1 cellular context compared by ENCODE assay signal in the genomic region with DNA sequence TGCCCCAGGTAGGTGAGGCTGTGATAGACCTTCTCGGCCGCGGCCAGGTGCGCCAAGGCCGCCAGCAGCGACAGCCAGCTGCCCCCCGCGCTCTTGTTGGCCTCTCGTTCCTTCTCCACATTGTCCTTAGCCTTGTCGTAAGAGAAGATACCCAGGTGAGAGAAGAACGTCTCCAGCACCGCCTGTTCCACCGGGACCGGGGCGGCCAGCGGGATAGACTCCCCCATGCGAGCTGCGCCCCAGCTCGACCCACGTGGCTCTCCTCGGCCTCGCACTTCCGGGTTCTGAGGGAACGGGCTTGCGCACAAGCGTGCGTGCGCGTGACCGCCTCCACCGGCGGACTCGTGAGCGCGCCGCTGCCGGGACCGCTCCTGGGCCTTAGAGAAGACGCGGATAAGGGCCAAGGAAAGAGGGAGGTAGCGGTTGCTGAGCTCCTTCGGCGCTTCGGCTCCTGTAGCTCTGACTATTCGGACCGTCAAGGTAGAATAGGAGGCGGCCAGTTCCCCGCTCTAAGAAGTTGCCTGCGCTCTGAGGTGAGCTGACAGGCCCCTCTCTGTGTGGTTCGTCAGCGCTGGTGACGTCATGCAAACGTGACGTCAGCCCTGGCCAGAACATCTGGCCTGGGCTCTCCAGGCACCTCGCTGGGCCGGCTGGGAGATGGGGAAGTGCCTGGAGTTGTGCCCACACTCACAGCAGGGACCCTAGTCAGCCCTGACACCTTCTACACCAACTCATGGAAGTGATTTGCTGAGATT.
TF ChIP-seq lines count a peak whose summit lies in the region.

KICS2 (minus strand) TSS at position 286 of the 755 bp plus-strand sequence; CDS start at position 227, 59 bp downstream.

TF ChIP-seq in HepG2, 621 proteins besides CTCF, POLR2A, EP300 and RAD21 (continued from another document and continues in another):
- TF ChIP-seq, protein P1, sequence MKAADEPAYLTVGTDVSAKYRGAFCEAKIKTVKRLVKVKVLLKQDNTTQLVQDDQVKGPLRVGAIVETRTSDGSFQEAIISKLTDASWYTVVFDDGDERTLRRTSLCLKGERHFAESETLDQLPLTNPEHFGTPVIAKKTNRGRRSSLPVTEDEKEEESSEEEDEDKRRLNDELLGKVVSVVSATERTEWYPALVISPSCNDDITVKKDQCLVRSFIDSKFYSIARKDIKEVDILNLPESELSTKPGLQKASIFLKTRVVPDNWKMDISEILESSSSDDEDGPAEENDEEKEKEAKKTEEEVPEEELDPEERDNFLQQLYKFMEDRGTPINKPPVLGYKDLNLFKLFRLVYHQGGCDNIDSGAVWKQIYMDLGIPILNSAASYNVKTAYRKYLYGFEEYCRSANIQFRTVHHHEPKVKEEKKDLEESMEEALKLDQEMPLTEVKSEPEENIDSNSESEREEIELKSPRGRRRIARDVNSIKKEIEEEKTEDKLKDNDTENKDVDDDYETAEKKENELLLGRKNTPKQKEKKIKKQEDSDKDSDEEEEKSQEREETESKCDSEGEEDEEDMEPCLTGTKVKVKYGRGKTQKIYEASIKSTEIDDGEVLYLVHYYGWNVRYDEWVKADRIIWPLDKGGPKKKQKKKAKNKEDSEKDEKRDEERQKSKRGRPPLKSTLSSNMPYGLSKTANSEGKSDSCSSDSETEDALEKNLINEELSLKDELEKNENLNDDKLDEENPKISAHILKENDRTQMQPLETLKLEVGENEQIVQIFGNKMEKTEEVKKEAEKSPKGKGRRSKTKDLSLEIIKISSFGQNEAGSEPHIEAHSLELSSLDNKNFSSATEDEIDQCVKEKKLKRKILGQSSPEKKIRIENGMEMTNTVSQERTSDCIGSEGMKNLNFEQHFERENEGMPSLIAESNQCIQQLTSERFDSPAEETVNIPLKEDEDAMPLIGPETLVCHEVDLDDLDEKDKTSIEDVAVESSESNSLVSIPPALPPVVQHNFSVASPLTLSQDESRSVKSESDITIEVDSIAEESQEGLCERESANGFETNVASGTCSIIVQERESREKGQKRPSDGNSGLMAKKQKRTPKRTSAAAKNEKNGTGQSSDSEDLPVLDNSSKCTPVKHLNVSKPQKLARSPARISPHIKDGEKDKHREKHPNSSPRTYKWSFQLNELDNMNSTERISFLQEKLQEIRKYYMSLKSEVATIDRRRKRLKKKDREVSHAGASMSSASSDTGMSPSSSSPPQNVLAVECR (CRISPR knock-in tag; IDR thresholded peaks at IDR 0.05; ENCODE audit: borderline replicate concordance): peak; percentile 100
- TF ChIP-seq ZSCAN29 (CRISPR knock-in tag; conservative IDR thresholded peaks at IDR 0.05): no peak
- TF ChIP-seq SP4 (CRISPR knock-in tag; IDR thresholded peaks at IDR 0.05): peak; percentile 59; the same call in 1 of the 2 replicates
- no peak for TF ChIP-seq ZNF577 (CRISPR knock-in tag; IDR thresholded peaks at IDR 0.05; ENCODE audit: borderline replicate concordance, low read depth)
- peak; percentile 61; the same call in 1 of the 2 replicates for TF ChIP-seq MEF2D (CRISPR knock-in tag; IDR thresholded peaks at IDR 0.05)
- no peak for TF ChIP-seq ZNF773 (CRISPR knock-in tag; IDR thresholded peaks at IDR 0.05; ENCODE audit: borderline replicate concordance)
- TF ChIP-seq ZFP91 (CRISPR knock-in tag; IDR thresholded peaks at IDR 0.05; ENCODE audit: borderline replicate concordance): peak; percentile 88
- no peak for TF ChIP-seq GRHL1 (CRISPR knock-in tag; conservative IDR thresholded peaks at IDR 0.05)
- peak; percentile 99 for TF ChIP-seq YEATS4 (CRISPR knock-in tag; IDR thresholded peaks at IDR 0.05; ENCODE audit: borderline replicate concordance)
- TF ChIP-seq, protein P2, sequence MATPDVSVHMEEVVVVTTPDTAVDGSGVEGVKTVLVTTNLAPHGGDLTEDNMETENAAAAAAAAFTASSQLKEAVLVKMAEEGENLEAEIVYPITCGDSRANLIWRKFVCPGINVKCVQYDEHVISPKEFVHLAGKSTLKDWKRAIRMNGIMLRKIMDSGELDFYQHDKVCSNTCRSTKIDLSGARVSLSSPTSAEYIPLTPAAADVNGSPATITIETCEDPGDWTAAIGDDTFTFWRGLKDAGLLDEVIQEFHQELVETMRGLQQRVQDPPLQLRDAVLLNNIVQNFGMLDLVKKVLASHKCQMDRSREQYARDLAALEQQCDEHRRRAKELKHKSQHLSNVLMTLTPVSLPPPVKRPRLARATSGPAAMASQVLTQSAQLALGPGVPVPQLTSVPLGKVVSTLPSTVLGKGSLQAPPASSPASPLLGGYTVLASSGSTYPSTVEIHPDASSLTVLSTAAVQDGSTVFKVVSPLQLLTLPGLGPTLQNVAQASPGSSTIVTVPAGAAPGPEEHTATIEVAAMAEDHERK (CRISPR knock-in tag; IDR thresholded peaks at IDR 0.05; ENCODE audit: low read depth): peak; percentile 97
- TF ChIP-seq ZNF275 (CRISPR knock-in tag; IDR thresholded peaks at IDR 0.05; ENCODE audit: borderline replicate concordance): peak; percentile 82
- no peak for TF ChIP-seq LCORL (IDR thresholded peaks at IDR 0.05)
- peak; percentile 64; the same call in 1 of the 2 replicates for TF ChIP-seq LCORL (CRISPR knock-in tag; IDR thresholded peaks at IDR 0.05)
- TF ChIP-seq, protein P3, sequence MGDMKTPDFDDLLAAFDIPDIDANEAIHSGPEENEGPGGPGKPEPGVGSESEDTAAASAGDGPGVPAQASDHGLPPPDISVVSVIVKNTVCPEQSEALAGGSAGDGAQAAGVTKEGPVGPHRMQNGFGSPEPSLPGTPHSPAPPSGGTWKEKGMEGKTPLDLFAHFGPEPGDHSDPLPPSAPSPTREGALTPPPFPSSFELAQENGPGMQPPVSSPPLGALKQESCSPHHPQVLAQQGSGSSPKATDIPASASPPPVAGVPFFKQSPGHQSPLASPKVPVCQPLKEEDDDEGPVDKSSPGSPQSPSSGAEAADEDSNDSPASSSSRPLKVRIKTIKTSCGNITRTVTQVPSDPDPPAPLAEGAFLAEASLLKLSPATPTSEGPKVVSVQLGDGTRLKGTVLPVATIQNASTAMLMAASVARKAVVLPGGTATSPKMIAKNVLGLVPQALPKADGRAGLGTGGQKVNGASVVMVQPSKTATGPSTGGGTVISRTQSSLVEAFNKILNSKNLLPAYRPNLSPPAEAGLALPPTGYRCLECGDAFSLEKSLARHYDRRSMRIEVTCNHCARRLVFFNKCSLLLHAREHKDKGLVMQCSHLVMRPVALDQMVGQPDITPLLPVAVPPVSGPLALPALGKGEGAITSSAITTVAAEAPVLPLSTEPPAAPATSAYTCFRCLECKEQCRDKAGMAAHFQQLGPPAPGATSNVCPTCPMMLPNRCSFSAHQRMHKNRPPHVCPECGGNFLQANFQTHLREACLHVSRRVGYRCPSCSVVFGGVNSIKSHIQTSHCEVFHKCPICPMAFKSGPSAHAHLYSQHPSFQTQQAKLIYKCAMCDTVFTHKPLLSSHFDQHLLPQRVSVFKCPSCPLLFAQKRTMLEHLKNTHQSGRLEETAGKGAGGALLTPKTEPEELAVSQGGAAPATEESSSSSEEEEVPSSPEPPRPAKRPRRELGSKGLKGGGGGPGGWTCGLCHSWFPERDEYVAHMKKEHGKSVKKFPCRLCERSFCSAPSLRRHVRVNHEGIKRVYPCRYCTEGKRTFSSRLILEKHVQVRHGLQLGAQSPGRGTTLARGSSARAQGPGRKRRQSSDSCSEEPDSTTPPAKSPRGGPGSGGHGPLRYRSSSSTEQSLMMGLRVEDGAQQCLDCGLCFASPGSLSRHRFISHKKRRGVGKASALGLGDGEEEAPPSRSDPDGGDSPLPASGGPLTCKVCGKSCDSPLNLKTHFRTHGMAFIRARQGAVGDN (CRISPR knock-in tag; IDR thresholded peaks at IDR 0.05): peak; percentile 96
- TF ChIP-seq ZNF234 (CRISPR knock-in tag; conservative IDR thresholded peaks at IDR 0.05): no peak
- TF ChIP-seq MBD4 (IDR thresholded peaks at IDR 0.05; ENCODE audit: borderline replicate concordance, low read length): no peak
- peak; percentile 27; the same call in 1 of the 2 replicates for TF ChIP-seq MLX (CRISPR knock-in tag; IDR thresholded peaks at IDR 0.05)
- 0 out of 2 replicates have a peak, but pooled peaks have one; percentile 46 for TF ChIP-seq NR3C1 (CRISPR knock-in tag; IDR thresholded peaks at IDR 0.05)
- TF ChIP-seq CAMTA2 (CRISPR knock-in tag; IDR thresholded peaks at IDR 0.05; ENCODE audit: borderline replicate concordance): 0 out of 2 replicates have a peak, but pooled peaks have one; percentile 72
- no peak for TF ChIP-seq ZNF512 (CRISPR knock-in tag; IDR thresholded peaks at IDR 0.05)
- no peak for TF ChIP-seq MTF1 (CRISPR knock-in tag; IDR thresholded peaks at IDR 0.05)
- no peak for TF ChIP-seq MATR3 (CRISPR knock-in tag; IDR thresholded peaks at IDR 0.05)
- peak; percentile 43; the same call in 1 of the 2 replicates for TF ChIP-seq TBX2 (CRISPR knock-in tag; IDR thresholded peaks at IDR 0.05; ENCODE audit: borderline replicate concordance)
- peak; percentile 6; the same call in 1 of the 2 replicates for TF ChIP-seq RAD51 (IDR thresholded peaks at IDR 0.05; ENCODE audit: borderline replicate concordance)
- TF ChIP-seq DNMT3B (CRISPR knock-in tag; conservative IDR thresholded peaks at IDR 0.05): 0 out of 2 replicates have a peak, but pooled peaks have one; percentile 25
- TF ChIP-seq, protein P4, sequence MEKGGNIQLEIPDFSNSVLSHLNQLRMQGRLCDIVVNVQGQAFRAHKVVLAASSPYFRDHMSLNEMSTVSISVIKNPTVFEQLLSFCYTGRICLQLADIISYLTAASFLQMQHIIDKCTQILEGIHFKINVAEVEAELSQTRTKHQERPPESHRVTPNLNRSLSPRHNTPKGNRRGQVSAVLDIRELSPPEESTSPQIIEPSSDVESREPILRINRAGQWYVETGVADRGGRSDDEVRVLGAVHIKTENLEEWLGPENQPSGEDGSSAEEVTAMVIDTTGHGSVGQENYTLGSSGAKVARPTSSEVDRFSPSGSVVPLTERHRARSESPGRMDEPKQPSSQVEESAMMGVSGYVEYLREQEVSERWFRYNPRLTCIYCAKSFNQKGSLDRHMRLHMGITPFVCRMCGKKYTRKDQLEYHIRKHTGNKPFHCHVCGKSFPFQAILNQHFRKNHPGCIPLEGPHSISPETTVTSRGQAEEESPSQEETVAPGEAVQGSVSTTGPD (CRISPR knock-in tag; IDR thresholded peaks at IDR 0.05): no peak
